8 cellular contexts compared by ENCODE assay signal in genomic region chr18:45621068-45621511, GRCh38. TPM values are rescaled to one million over a fixed set of nuclear protein-coding genes. Genes with fewer than 3 reads are reported as not detected.
DNase-seq lines count a peak whose midpoint lies in the region; ATAC-seq, FAIRE-seq and TF ChIP-seq lines count a peak whose summit lies in the region.

No MANE protein-coding gene starts in this region.

- H3K36me3 ChIP-seq in CD8-positive, alpha-beta memory T cell (ENCODE audit: insufficient read depth, low read length), result no peaks in the 10 kb centered on the region
- H3K36me3 ChIP-seq in keratinocyte (ENCODE audit: control insufficient read depth in 2 of 2, extremely low read depth in 1 of 2, insufficient read depth in 2 of 2, low read length in 2 of 2), result no peaks in the 10 kb centered on the region

- H3K36me3 Mint-ChIP-seq in CD8-positive, alpha-beta memory T cell, result no peaks in the 10 kb centered on the region

- in situ Hi-C loops in SK-MEL-5 (cut with HindIII; ENCODE audit: low pct_unique_long_range_greater_than_20kb, low sequenced_read_pairs), result no loop called here

- no peak overlapping the region for H3K4me2 ChIP-seq in keratinocyte (ENCODE audit: control insufficient read depth, extremely low read depth, insufficient read depth, low read depth, low read length)

- peaks cover 2% of the 10 kb centered on the region for H3K9me1 ChIP-seq in keratinocyte (ENCODE audit: control insufficient read depth, extremely low read depth, insufficient read depth, low read length)

- H3K4me3 ChIP-seq in CD8-positive, alpha-beta memory T cell (ENCODE audit: low read length), result no peak overlapping the region
- H3K4me3 ChIP-seq in keratinocyte (ENCODE audit: control insufficient read depth in 2 of 3, extremely low read depth in 1 of 3, insufficient read depth in 2 of 3, low read depth in 1 of 3, low read length in 3 of 3), result no peak overlapping the region

- DNase-seq in CD8-positive, alpha-beta memory T cell, result peak; percentile 5 to 52 (median 22)
- DNase-seq in LHCN-M2 (ENCODE audit: low read depth) (peak; percentile 38), SK-MEL-5 (ENCODE audit: low read depth, low spot score) (peak; percentile 55), astrocyte of the hippocampus (ENCODE audit: low read depth, low spot score) (peak; percentile 65), keratinocyte (ENCODE audit: low read depth, low spot score) (no peak)
- peak; percentile 37 for DNase-seq in stimulated activated CD4-positive, alpha-beta T cell treated with anti-CD3 and anti-CD28 coated beads, Interleukin-4, amount 100 ng/mL, for 24 hours

- POLR2A ChIA-PET in CD8-positive, alpha-beta memory T cell (lab: Charles Lee), result no interaction called here

- H3K9me3 ChIP-seq in CD8-positive, alpha-beta memory T cell (ENCODE audit: low read length), result no peaks in the 10 kb centered on the region
- no peaks in the 10 kb centered on the region for H3K9me3 ChIP-seq in keratinocyte (ENCODE audit: control insufficient read depth, low read depth, low read length)

- H3K27ac ChIP-seq in CD8-positive, alpha-beta memory T cell (ENCODE audit: low read depth, low read length), result no peak overlapping the region
- no peak overlapping the region for H3K27ac ChIP-seq in keratinocyte (ENCODE audit: control insufficient read depth, insufficient read depth, low read length)

- H3K4me1 Mint-ChIP-seq in CD8-positive, alpha-beta memory T cell, result no peaks in the 10 kb centered on the region

- H3K27ac Mint-ChIP-seq in CD8-positive, alpha-beta memory T cell, result no peak overlapping the region

- no peaks in the 10 kb centered on the region for H3K27me3 ChIP-seq in CD8-positive, alpha-beta memory T cell (ENCODE audit: insufficient read depth, low read length, poor library complexity, severe bottlenecking)
- H3K27me3 ChIP-seq in keratinocyte (ENCODE audit: control insufficient read depth, extremely low read depth, insufficient read depth, low read length), result no peaks in the 10 kb centered on the region

- ATAC-seq in GM19324 (IDR thresholded peaks at IDR 0.05; ENCODE audit: low FRiP score, unreplicated experiment), result peak; percentile 43
- no peak for ATAC-seq in GM21367 (IDR thresholded peaks at IDR 0.05; ENCODE audit: unreplicated experiment)

- no peaks in the 10 kb centered on the region for H4K20me1 ChIP-seq in keratinocyte (ENCODE audit: control insufficient read depth, extremely low read depth, insufficient read depth, low read length)

- H3K4me3 Mint-ChIP-seq in CD8-positive, alpha-beta memory T cell, result no peak overlapping the region

- CTCF ChIA-PET in CD8-positive, alpha-beta memory T cell (lab: Charles Lee), result interaction anchor here (0.6 to 1.8 kb wide), 8 partner anchors 37 to 452 kb away, joined by 3 to 10 read pairs (median 4); no protein-coding TSS in a partner anchor

- H3K79me2 ChIP-seq in keratinocyte (ENCODE audit: control insufficient read depth, insufficient read depth, low read length), result no peaks in the 10 kb centered on the region

- dilution Hi-C loops in keratinocyte (cut with MboI; ENCODE audit: extremely low pct_ligation_motif_present, low sequenced_read_pairs), result no loop called here

- peaks cover 7 to 32% of the 10 kb centered on the region in 2 donors for H3K27me3 Mint-ChIP-seq in CD8-positive, alpha-beta memory T cell

- no peaks in the 10 kb centered on the region for H3K9me3 Mint-ChIP-seq in CD8-positive, alpha-beta memory T cell

- no peak overlapping the region for H2AFZ ChIP-seq in keratinocyte (ENCODE audit: control insufficient read depth, low read length)

- no peaks in the 10 kb centered on the region for H3K4me1 ChIP-seq in CD8-positive, alpha-beta memory T cell (ENCODE audit: insufficient read depth, low read length)
- H3K4me1 ChIP-seq in keratinocyte (ENCODE audit: control insufficient read depth, extremely low read depth, insufficient read depth, low read length), result peaks cover 32% of the 10 kb centered on the region

- H3K9ac ChIP-seq in keratinocyte (ENCODE audit: control insufficient read depth, extremely low read depth, insufficient read depth, low read length), result no peak overlapping the region

- TF ChIP-seq CTCF in keratinocyte (optimal IDR thresholded peaks at IDR 0.05 in 1 of 3, IDR thresholded peaks at IDR 0.05 in 1 of 3, conservative IDR thresholded peaks at IDR 0.05 in 1 of 3; ENCODE audit: extremely low read depth in 1 of 3, insufficient read depth in 2 of 3, low read length in 3 of 3), result peak; percentile 90 to 94 (median 94)

- FAIRE-seq in keratinocyte (lab: Jason Lieb, UNC), result peak; percentile 83

RNA-seq across cellular contexts. Expression of gene SLC14A2, which starts 5.8 kb away (rescaled TPM):
- under 1 TPM; 0.11 to 0.13 TPM for total RNA-seq in CD8-positive, alpha-beta memory T cell
- 0.16 TPM for polyA plus RNA-seq in CD8-positive, alpha-beta memory T cell
- total RNA-seq in LHCN-M2 (2014; rRNA removed), result not detected in 2 replicates
- not detected for polyA plus RNA-seq in LHCN-M2 (2012)
- 0.11 TPM in 1 of 2 replicates, not detected in the other for total RNA-seq in SK-MEL-5 (2014; rRNA removed; shearing (Covaris generic))
- polyA plus RNA-seq in SK-MEL-5 (2015; cell fraction: cytosol; rRNA removed), result 0.07 and 0.38 TPM in 2 replicates
- polyA plus RNA-seq in SK-MEL-5 (2015; cell fraction: nucleus; rRNA removed), result 0.31 TPM in 1 of 2 replicates, not detected in the other
- 0.03 TPM in 1 of 3 replicates, not detected in the others for polyA plus RNA-seq in keratinocyte
- polyA plus RNA-seq in keratinocyte (2011; ENCODE audit: low read depth), result not detected
- polyA plus RNA-seq in keratinocyte (2011; cell fraction: cytosol; rRNA removed), result not detected in 2 replicates
- 0.03 and 0.08 TPM in 2 replicates for polyA plus RNA-seq in keratinocyte (2011; cell fraction: nucleus; rRNA removed)
- polyA plus RNA-seq in keratinocyte (2012; ENCODE audit: low replicate concordance), result 0.03 TPM in 1 of 2 replicates, not detected in the other
- not detected in 3 replicates for polyA minus RNA-seq in keratinocyte
- not detected for polyA minus RNA-seq in keratinocyte (2011; cell fraction: cytosol; rRNA and poly(A)+ RNA removed)
- polyA minus RNA-seq in keratinocyte (2011; cell fraction: nucleus; rRNA and poly(A)+ RNA removed), result not detected in 2 replicates
